Comparison of ENCODE assay signal across 18 cellular contexts in the genomic region with DNA sequence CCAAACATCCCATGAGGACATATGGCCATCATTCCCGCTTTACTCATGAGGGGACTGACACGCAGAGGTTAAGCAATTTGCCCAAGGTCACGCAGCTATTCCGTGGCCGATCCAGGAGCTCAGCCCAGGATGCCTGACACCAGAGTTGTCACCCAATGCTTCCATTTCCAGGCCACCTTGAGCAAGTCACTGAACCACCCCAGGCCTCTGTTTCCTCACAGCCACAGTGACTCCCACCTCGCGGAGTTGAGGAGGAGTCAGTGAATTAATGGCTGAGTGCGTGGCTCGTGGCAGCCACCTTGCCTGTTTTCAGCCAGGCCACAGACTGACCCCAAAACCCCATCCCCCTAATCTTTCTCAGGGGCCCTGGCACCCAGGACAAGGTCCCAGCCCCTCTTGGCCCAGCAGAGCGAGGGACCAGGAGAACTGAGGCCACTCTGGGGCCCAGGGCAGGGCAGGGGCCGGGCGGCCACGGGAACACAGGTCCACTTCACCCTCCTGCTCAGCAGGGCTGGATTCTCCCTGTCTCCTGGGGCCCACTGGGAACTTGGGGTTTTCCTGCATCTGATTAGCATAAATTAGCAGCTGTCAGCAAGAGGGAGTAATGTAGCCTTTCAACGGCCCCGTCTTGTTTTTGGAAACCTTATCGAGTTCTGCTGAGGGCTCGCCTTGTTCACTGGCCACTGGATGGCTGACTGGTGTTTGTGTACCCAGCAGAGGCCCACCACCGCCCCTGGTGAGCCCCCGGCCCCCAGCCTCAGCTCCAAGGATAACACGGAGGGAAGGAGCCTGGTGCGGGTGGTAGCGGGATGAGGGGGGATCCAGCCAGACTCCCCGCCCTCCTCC. TPM values are rescaled to one million over a fixed set of nuclear protein-coding genes. Genes with fewer than 3 reads are reported as not detected.
DNase-seq lines count a peak whose midpoint lies in the region; ATAC-seq, FAIRE-seq and TF ChIP-seq lines count a peak whose summit lies in the region.
"Had no signal": no experiment of that assay in that cellular context is flagged by ENCODE, and none has a peak within 500 bp of the region (broad histone marks: within the 10 kb centered on the region; RNA-seq: fewer than 3 reads in every experiment).

No MANE protein-coding gene starts in this region.

- no peak for TF ChIP-seq POLR2A in HepG2 (IDR thresholded peaks at IDR 0.05; ENCODE audit: insufficient read depth in 1 of 2, low read depth in 2 of 2, low read length in 2 of 2)

- H3K36me3 ChIP-seq in right atrium auricular region = no peaks in the 10 kb centered on the region
- H3K36me3 ChIP-seq in bronchial epithelial cell (ENCODE audit: control insufficient read depth, insufficient read depth, low read length) = no peaks in the 10 kb centered on the region
- H3K36me3 ChIP-seq in HepG2 (replicated peaks in 1 of 2; ENCODE audit: control insufficient read depth in 1 of 2, insufficient read depth in 2 of 2, low read length in 2 of 2) = no peaks in the 10 kb centered on the region

- POLR2A ChIA-PET in HepG2 (lab: Yijun Ruan, JAX) = interaction anchor here (0.6 to 2.8 kb wide), 2 partner anchors 46 to 58 kb away, joined by 3 to 21 read pairs; no protein-coding TSS in a partner anchor

- no peaks in the 10 kb centered on the region for H3K79me2 ChIP-seq in HepG2 (ENCODE audit: insufficient read depth, low read length)

- WGBS in HepG2 (ENCODE audit: low lambda C conversion rate) = 66% methylated on average over 8 of the region's 23 CpGs

- no peak overlapping the region for H3K4me2 ChIP-seq in HepG2 (ENCODE audit: low read depth, low read length)

- TF ChIP-seq EP300 in HepG2 (IDR thresholded peaks at IDR 0.05; ENCODE audit: low read depth in 2 of 2, low read length in 2 of 2) = no peak
- no peak for TF ChIP-seq EP300 in HepG2 (CRISPR knock-in tag; IDR thresholded peaks at IDR 0.05; ENCODE audit: borderline replicate concordance)

- intact Hi-C loops in left ventricle myocardium superior (cut with micrococcal nuclease) (no loop called here), HepG2 (cut with micrococcal nuclease; ENCODE audit: unreplicated experiment) (no loop called here)

- H2AFZ ChIP-seq in HepG2 (ENCODE audit: low read length) = no peak overlapping the region

- H3K27ac ChIP-seq in right atrium auricular region (no peak overlapping the region), HepG2 (ENCODE audit: extremely low read length, insufficient read depth, low read length) (no peak overlapping the region)
- H3K27ac ChIP-seq: SK-N-MC had no signal

- H3K9ac ChIP-seq in HepG2 (ENCODE audit: insufficient read depth, low read depth, low read length) = no peak overlapping the region

- no TSS peak for BruUV-seq in HepG2 (replicated peaks; lab: Mats Ljungman, UMichigan)

- FAIRE-seq in bronchial epithelial cell (lab: Jason Lieb, UNC) (peak; percentile 91), HepG2 (lab: Jason Lieb, UNC) (no peak)
- FAIRE-seq: A204.1, HTR-8/SVneo had no signal

- H3K4me1 ChIP-seq in right atrium auricular region = no peaks in the 10 kb centered on the region
- peaks cover under 1% of the 10 kb centered on the region for H3K4me1 ChIP-seq in HepG2 (ENCODE audit: insufficient read depth, low read length)

- H3K27me3 ChIP-seq in right atrium auricular region (no peaks in the 10 kb centered on the region), bronchial epithelial cell (ENCODE audit: control insufficient read depth, insufficient read depth, low read length) (peaks cover 4% of the 10 kb centered on the region), HepG2 (ENCODE audit: control insufficient read depth in 1 of 2, insufficient read depth in 2 of 2, low read length in 2 of 2) (peaks cover 0 to 3% of the 10 kb centered on the region in 2 experiments; a peak in 1 of 5 replicates)

- DNase-seq in left ventricle myocardium superior (peak; percentile 9), right atrium auricular region (ENCODE audit: low spot score) (no peak), bronchial epithelial cell (ENCODE audit: low read depth) (no peak), HepG2 (ENCODE audit: low spot score) (no peak), D341Med (ENCODE audit: low spot score) (no peak)
- DNase-seq in effector CD8-positive, alpha-beta T cell (lab: John Stamatoyannopoulos, UW) = no peak
- DNase-seq: DND-41, H9, NCI-H1092 treated with DMSO at 0.1 percent for 48 hours, NCI-H146, NCI-H2081 treated with DMSO at 0.1 percent for 48 hours, NCI-H446 treated with DMSO at 0.1 percent for 48 hours had no signal

- H4K20me1 ChIP-seq in HepG2 (ENCODE audit: insufficient read depth, low read length) = no peaks in the 10 kb centered on the region

- CTCF ChIA-PET in HepG2 (lab: Yijun Ruan, JAX; ENCODE audit: low intra/inter-chr PET ratio, low total read pairs) = interaction anchor here (5.4 kb wide), 1 partner anchor 57 kb away, joined by 73 read pairs; no protein-coding TSS in a partner anchor

- in situ Hi-C loops in HepG2 (cut with HindIII; ENCODE audit: extremely low pct_ligation_motif_present, low pct_unique_long_range_greater_than_20kb) = loop anchor here (5.0 kb wide), 1 partner anchor 60 kb away; no protein-coding TSS in a partner anchor

- H3K4me3 ChIP-seq in right atrium auricular region = no peak overlapping the region
- no peak overlapping the region for H3K4me3 ChIP-seq in bronchial epithelial cell (ENCODE audit: low read depth, low read length)
- H3K4me3 ChIP-seq in HepG2 (replicated peaks in 1 of 3; ENCODE audit: insufficient read depth in 1 of 3, low read depth in 2 of 3, low read length in 3 of 3) = no peak overlapping the region
- H3K4me3 ChIP-seq: SK-N-MC had no signal

- ATAC-seq in left ventricle myocardium superior (no peak), HepG2 (no peak), GM19035 (IDR thresholded peaks at IDR 0.05; ENCODE audit: unreplicated experiment) (no peak), GM19324 (IDR thresholded peaks at IDR 0.05; ENCODE audit: low FRiP score, unreplicated experiment) (no peak)

- no peak for TF ChIP-seq CTCF in right atrium auricular region (IDR thresholded peaks at IDR 0.05)
- TF ChIP-seq CTCF in bronchial epithelial cell (IDR thresholded peaks at IDR 0.05; ENCODE audit: insufficient read depth, low read length, severe bottlenecking) = no peak
- no peak for TF ChIP-seq CTCF in HepG2 (CRISPR knock-in tag; IDR thresholded peaks at IDR 0.05)

- no peaks in the 10 kb centered on the region for H3K9me3 ChIP-seq in right atrium auricular region
- H3K9me3 ChIP-seq in HepG2 (ENCODE audit: low read length) = no peaks in the 10 kb centered on the region

- no peak for TF ChIP-seq RAD21 in HepG2 (CRISPR knock-in tag; IDR thresholded peaks at IDR 0.05)

RNA-seq across cellular contexts. Expression of gene LAPTM5, which starts 19.7 kb away (rescaled TPM):
- total RNA-seq in left ventricle myocardium superior (23.9 TPM), right atrium auricular region (10 to 100 TPM; 17.4 to 62.8 TPM), bronchial epithelial cell (under 0.01 TPM in 2 replicates), HepG2 (2016; rRNA removed; fragmentation: Illumina TruSeq; extraction: Trizol) (0.34 and 0.86 TPM in 2 replicates)
- 0.18 and 0.30 TPM in 2 replicates for total RNA-seq in HepG2 (2016; cell fraction: cytosol; rRNA removed; fragmentation: Illumina TruSeq; extraction: Trizol; ENCODE audit: low read depth)
- 0.18 and 0.45 TPM in 2 replicates for total RNA-seq in HepG2 (2016; cell fraction: insoluble cytoplasmic fraction; rRNA removed; fragmentation: Illumina TruSeq; extraction: Trizol)
- total RNA-seq in HepG2 (2016; cell fraction: membrane; rRNA removed; fragmentation: Illumina TruSeq; extraction: Trizol) = 0.48 and 0.56 TPM in 2 replicates
- total RNA-seq in HepG2 (2016; cell fraction: nucleus; rRNA removed; fragmentation: Illumina TruSeq; extraction: Trizol) = 0.34 and 0.53 TPM in 2 replicates
- 0.41 and 0.76 TPM in 2 replicates for polyA plus RNA-seq in HepG2 (2011; rRNA removed)
- 0.64 and 0.79 TPM in 2 replicates for polyA plus RNA-seq in HepG2 (2011; cell fraction: cytosol; rRNA removed)
- 0.59 and 0.61 TPM in 2 replicates for polyA plus RNA-seq in HepG2 (2011; cell fraction: nucleus; rRNA removed)
- polyA plus RNA-seq in HepG2 (2012) = 0.19 and 0.38 TPM in 2 replicates
- polyA plus RNA-seq in HepG2 (2016; cell fraction: cytosol; fragmentation: Illumina TruSeq; extraction: Trizol; ENCODE audit: low read depth) = 0.33 and 0.38 TPM in 2 replicates
- 0.57 and 0.76 TPM in 2 replicates for polyA plus RNA-seq in HepG2 (2016; cell fraction: insoluble cytoplasmic fraction; fragmentation: Illumina TruSeq; extraction: Trizol; ENCODE audit: low read depth)
- 0.54 and 0.79 TPM in 2 replicates for polyA plus RNA-seq in HepG2 (2016; cell fraction: membrane; fragmentation: Illumina TruSeq; extraction: Trizol; ENCODE audit: low read depth)
- 1.1 TPM in 2 replicates for polyA plus RNA-seq in HepG2 (2016; cell fraction: nucleus; fragmentation: Illumina TruSeq; extraction: Trizol; ENCODE audit: insufficient read depth, low read depth)
- 2.1 and 4.6 TPM in 2 replicates for polyA minus RNA-seq in HepG2 (2011; rRNA and poly(A)+ RNA removed; ENCODE audit: low replicate concordance)
- 0.59 TPM in 1 of 2 replicates, not detected in the other for polyA minus RNA-seq in HepG2 (2011; cell fraction: cytosol; rRNA and poly(A)+ RNA removed)
- not detected in 2 replicates for polyA minus RNA-seq in HepG2 (2011; cell fraction: nucleus; rRNA and poly(A)+ RNA removed)
- total RNA-seq: G401 had no signal

RNA-seq across cellular contexts. Expression of gene MATN1, which starts 53.9 kb away (rescaled TPM):
- total RNA-seq in left ventricle myocardium superior (not detected), right atrium auricular region (not detected), bronchial epithelial cell (not detected in 2 replicates), HepG2 (2016; rRNA removed; fragmentation: Illumina TruSeq; extraction: Trizol) (0.04 TPM in 1 of 2 replicates, not detected in the other)
- not detected in 2 replicates for total RNA-seq in HepG2 (2016; cell fraction: cytosol; rRNA removed; fragmentation: Illumina TruSeq; extraction: Trizol; ENCODE audit: low read depth)
- not detected in 2 replicates for total RNA-seq in HepG2 (2016; cell fraction: insoluble cytoplasmic fraction; rRNA removed; fragmentation: Illumina TruSeq; extraction: Trizol)
- not detected in 2 replicates for total RNA-seq in HepG2 (2016; cell fraction: membrane; rRNA removed; fragmentation: Illumina TruSeq; extraction: Trizol)
- not detected in 2 replicates for total RNA-seq in HepG2 (2016; cell fraction: nucleus; rRNA removed; fragmentation: Illumina TruSeq; extraction: Trizol)
- polyA plus RNA-seq in HepG2 (2011; rRNA removed) = 0.03 and 0.05 TPM in 2 replicates
- polyA plus RNA-seq in HepG2 (2011; cell fraction: cytosol; rRNA removed) = 0.11 TPM in 1 of 2 replicates, not detected in the other
- 0.66 and 0.77 TPM in 2 replicates for polyA plus RNA-seq in HepG2 (2011; cell fraction: nucleus; rRNA removed)
- polyA plus RNA-seq in HepG2 (2012) = 0.05 TPM in 1 of 2 replicates, not detected in the other
- not detected in 2 replicates for polyA plus RNA-seq in HepG2 (2016; cell fraction: cytosol; fragmentation: Illumina TruSeq; extraction: Trizol; ENCODE audit: low read depth)
- polyA plus RNA-seq in HepG2 (2016; cell fraction: insoluble cytoplasmic fraction; fragmentation: Illumina TruSeq; extraction: Trizol; ENCODE audit: low read depth) = not detected in 2 replicates
- polyA plus RNA-seq in HepG2 (2016; cell fraction: membrane; fragmentation: Illumina TruSeq; extraction: Trizol; ENCODE audit: low read depth) = not detected in 2 replicates
- polyA plus RNA-seq in HepG2 (2016; cell fraction: nucleus; fragmentation: Illumina TruSeq; extraction: Trizol; ENCODE audit: insufficient read depth, low read depth) = 0.26 TPM in 1 of 2 replicates, not detected in the other
- polyA minus RNA-seq in HepG2 (2011; rRNA and poly(A)+ RNA removed; ENCODE audit: low replicate concordance) = 0.12 TPM in 1 of 2 replicates, not detected in the other
- not detected in 2 replicates for polyA minus RNA-seq in HepG2 (2011; cell fraction: cytosol; rRNA and poly(A)+ RNA removed)
- 0.12 and 0.26 TPM in 2 replicates for polyA minus RNA-seq in HepG2 (2011; cell fraction: nucleus; rRNA and poly(A)+ RNA removed)
- total RNA-seq: H9 had no signal

Comparison
In these comparisons a context has a peak if more than half of its experiments do, and no peak if none do; other contexts are left out.
1. RNA of gene LAPTM5, which starts 19.7 kb away (total RNA-seq): 17.4 to 62.8 TPM in right atrium auricular region and 23.9 TPM in left ventricle myocardium superior (single experiment); 0.18 to 0.86 TPM in HepG2 and under 0.01 TPM in bronchial epithelial cell; every median in the first group is over 4 times any median in the second.